In the genomic region with DNA sequence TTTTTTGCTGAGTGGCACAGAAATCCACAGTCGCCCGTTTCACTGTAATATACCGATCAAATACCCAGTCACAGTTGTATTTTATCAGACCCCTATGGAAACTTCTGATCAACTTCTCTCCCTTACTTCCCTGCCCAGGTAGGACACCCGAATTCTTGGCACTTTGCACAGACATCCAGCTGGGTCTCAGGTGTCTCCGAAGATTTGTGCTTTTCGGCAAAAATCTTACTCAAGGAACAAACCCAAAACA, we compare ENCODE assay signal across 8 cellular contexts. TPM values are rescaled to one million over a fixed set of nuclear protein-coding genes. Genes with fewer than 3 reads are reported as not detected.
DNase-seq lines count a peak whose midpoint lies in the region; ATAC-seq and TF ChIP-seq lines count a peak whose summit lies in the region.

No MANE protein-coding gene starts in this region.

- H3K27me3 Mint-ChIP-seq in HFFc6 (ENCODE audit: insufficient read depth): no peaks in the 10 kb centered on the region; the same call in 1 of the 2 replicates
- no peaks in the 10 kb centered on the region for H3K27me3 Mint-ChIP-seq in activated CD4-positive, alpha-beta memory T cell treated with anti-CD3 and anti-CD28 coated beads, Interleukin-2, amount 10 ng/mL, durations not matched to agents 7 days and 5 days

- no peaks in the 10 kb centered on the region for H3F3A ChIP-seq in smooth muscle cell (ENCODE audit: low read depth)

- CTCF ChIA-PET in activated CD4-positive, alpha-beta memory T cell treated with anti-CD3 and anti-CD28 coated beads, Interleukin-2, amount 10 ng/mL, durations not matched to agents 7 days and 5 days (lab: Charles Lee): interaction anchor here (1.0 to 2.2 kb wide), 5 partner anchors 11 to 63 kb away, joined by 3 to 8 read pairs (median 5); no protein-coding TSS in a partner anchor

- TF ChIP-seq CTCF in HFFc6 (IDR thresholded peaks at IDR 0.05) (no peak), smooth muscle cell (IDR thresholded peaks at IDR 0.05; ENCODE audit: borderline replicate concordance, insufficient read depth, poor library complexity, severe bottlenecking) (no peak)

- H3K4me1 Mint-ChIP-seq in HFFc6 (ENCODE audit: low read depth): peaks cover 28% of the 10 kb centered on the region
- peaks cover 60% of the 10 kb centered on the region for H3K4me1 Mint-ChIP-seq in activated CD4-positive, alpha-beta memory T cell treated with anti-CD3 and anti-CD28 coated beads, Interleukin-2, amount 10 ng/mL, durations not matched to agents 7 days and 5 days

- no peaks in the 10 kb centered on the region for H4K20me1 ChIP-seq in smooth muscle cell (ENCODE audit: low read depth)

- H3K9me3 Mint-ChIP-seq in HFFc6: no peaks in the 10 kb centered on the region
- H3K9me3 Mint-ChIP-seq in activated CD4-positive, alpha-beta memory T cell treated with anti-CD3 and anti-CD28 coated beads, Interleukin-2, amount 10 ng/mL, durations not matched to agents 7 days and 5 days: no peaks in the 10 kb centered on the region

- peak overlapping the region; percentile 89 for H3K4me3 Mint-ChIP-seq in HFFc6
- H3K4me3 Mint-ChIP-seq in activated CD4-positive, alpha-beta memory T cell treated with anti-CD3 and anti-CD28 coated beads, Interleukin-2, amount 10 ng/mL, durations not matched to agents 7 days and 5 days: peak overlapping the region; percentile 85

- peak overlapping the region; percentile 55 for H3K27ac Mint-ChIP-seq in HFFc6
- peak overlapping the region; percentile 70 for H3K27ac Mint-ChIP-seq in activated CD4-positive, alpha-beta memory T cell treated with anti-CD3 and anti-CD28 coated beads, Interleukin-2, amount 10 ng/mL, durations not matched to agents 7 days and 5 days

- H3K27ac ChIP-seq in smooth muscle cell (ENCODE audit: low read depth): peak overlapping the region; percentile 5

- H3K9ac ChIP-seq in smooth muscle cell (ENCODE audit: low read depth): peak overlapping the region; percentile 65

- no peak for ATAC-seq in GM21367 (IDR thresholded peaks at IDR 0.05; ENCODE audit: unreplicated experiment)
- ATAC-seq in GM19328 (IDR thresholded peaks at IDR 0.05; ENCODE audit: unreplicated experiment): no peak

- no peaks in the 10 kb centered on the region for H3K79me2 ChIP-seq in smooth muscle cell (ENCODE audit: low read depth)

- POLR2A ChIA-PET in activated CD4-positive, alpha-beta memory T cell treated with anti-CD3 and anti-CD28 coated beads, Interleukin-2, amount 10 ng/mL, durations not matched to agents 7 days and 5 days (lab: Charles Lee): interaction anchor here (1.0 to 1.5 kb wide), 4 partner anchors 13 to 62 kb away, joined by 3 read pairs; no protein-coding TSS in a partner anchor

- DNase-seq in HFFc6 (no peak), smooth muscle cell (lab: John Stamatoyannopoulos, UW; ENCODE audit: unreplicated experiment) (no peak), NOMO-1 treated with dmso at 0.1 percent for 144 hours (lab: John Stamatoyannopoulos, UW; ENCODE audit: unreplicated experiment) (no peak), NCI-H1436 (lab: John Stamatoyannopoulos, UW) (no peak)
- DNase-seq in activated CD4-positive, alpha-beta memory T cell treated with anti-CD3 and anti-CD28 coated beads, Interleukin-2, amount 10 ng/mL, durations not matched to agents 7 days and 5 days: no peak

- H3K4me3 ChIP-seq in iPS-11a (ENCODE audit: low read depth, low read length): peak overlapping the region; percentile 86
- H3K4me3 ChIP-seq in smooth muscle cell: peak overlapping the region; percentile 81

- H3K4me1 ChIP-seq in smooth muscle cell (ENCODE audit: low read depth): peaks cover 5% of the 10 kb centered on the region

- H3K36me3 Mint-ChIP-seq in HFFc6 (ENCODE audit: low read depth): no peaks in the 10 kb centered on the region
- H3K36me3 Mint-ChIP-seq in activated CD4-positive, alpha-beta memory T cell treated with anti-CD3 and anti-CD28 coated beads, Interleukin-2, amount 10 ng/mL, durations not matched to agents 7 days and 5 days (ENCODE audit: low read depth): peaks cover 13% of the 10 kb centered on the region

- no peaks in the 10 kb centered on the region for H3K36me3 ChIP-seq in smooth muscle cell (ENCODE audit: low read depth)

- no peaks in the 10 kb centered on the region for H3K9me3 ChIP-seq in smooth muscle cell (replicated peaks; ENCODE audit: low read depth)

- 8% methylated on average over 6 of the region's 6 CpGs for WGBS in smooth muscle cell (ENCODE audit: low lambda C conversion rate)

- H2AFZ ChIP-seq in smooth muscle cell (ENCODE audit: low read depth): peak overlapping the region; percentile 96

- no peaks in the 10 kb centered on the region for H3K27me3 ChIP-seq in smooth muscle cell (ENCODE audit: low read depth)

- peak overlapping the region; percentile 99 for H3K4me2 ChIP-seq in smooth muscle cell

RNA-seq across cellular contexts. Expression of a gene that starts 0.6 kb away (rescaled TPM):
- 1 to 10 TPM; 2.0 to 3.5 (median 3.2) TPM for total RNA-seq in HFFc6 (2021; fragmentation: NEBNext Ultra II Directional; extraction: Animal tissue kit (Norgen Biotek cat#: 25700))
- 10 to 100 TPM; 12.6 to 15.1 TPM for total RNA-seq in activated CD4-positive, alpha-beta memory T cell treated with anti-CD3 and anti-CD28 coated beads, Interleukin-2, amount 10 ng/mL, durations not matched to agents 7 days and 5 days
- 5.5 and 5.7 TPM in 2 replicates for total RNA-seq in smooth muscle cell
- polyA plus RNA-seq in smooth muscle cell: 1.8 and 2.3 TPM in 2 replicates
